In the genomic region with DNA sequence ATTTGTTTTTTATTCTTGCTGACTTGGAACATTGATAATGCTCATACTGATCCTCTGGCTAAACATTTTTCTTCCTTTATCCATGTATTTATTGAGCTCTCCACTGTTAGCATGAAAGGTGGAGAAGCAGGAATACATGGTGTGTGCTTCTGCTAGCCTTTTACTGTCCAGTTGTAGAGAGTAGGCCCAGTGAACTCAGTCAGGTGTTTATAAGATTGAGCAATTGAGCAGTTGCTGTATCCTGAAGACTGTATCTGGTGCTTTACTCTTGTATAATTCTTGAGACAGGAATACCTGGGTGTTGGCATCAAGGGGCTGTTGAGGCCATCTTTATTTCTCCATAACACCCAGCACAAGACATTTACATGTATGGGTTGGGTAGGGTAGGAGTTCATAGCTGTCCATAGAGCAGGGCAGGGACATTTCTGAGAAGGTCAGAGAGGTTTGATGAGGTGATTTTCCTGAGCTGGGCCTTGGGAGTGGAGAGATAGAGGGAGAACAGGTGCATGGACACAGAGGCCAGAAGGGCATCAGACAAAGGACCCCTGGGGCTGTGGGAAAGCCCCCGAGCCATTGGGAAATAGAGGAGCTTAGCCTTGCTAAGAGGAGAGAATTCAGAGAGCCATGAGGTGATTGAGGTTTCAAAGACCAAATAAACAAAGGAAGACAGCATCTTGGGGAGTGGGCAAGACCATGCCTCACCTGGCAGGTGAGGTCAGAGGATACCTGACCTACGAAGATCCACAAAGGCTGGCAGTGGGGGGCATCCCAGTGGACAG, we compare ENCODE assay signal across 17 cellular contexts.
DNase-seq lines count a peak whose midpoint lies in the region; TF ChIP-seq lines count a peak whose summit lies in the region.
"Had no signal": no experiment of that assay in that cellular context is flagged by ENCODE, and none has a peak within 500 bp of the region (broad histone marks: within the 10 kb centered on the region; RNA-seq: fewer than 3 reads in every experiment).

No MANE protein-coding gene starts in this region.

- TF ChIP-seq CTCF in chondrocyte (IDR thresholded peaks at IDR 0.05) (no peak), mesothelial cell of epicardium (IDR thresholded peaks at IDR 0.05; ENCODE audit: unreplicated experiment) (no peak), transverse colon (IDR thresholded peaks at IDR 0.05) (no peak)

- H3K9me3 Mint-ChIP-seq in chondrocyte (ENCODE audit: low read depth) (peaks cover 3% of the 10 kb centered on the region), mesothelial cell of epicardium (peaks cover 11% of the 10 kb centered on the region)
- no peaks in the 10 kb centered on the region for H3K9me3 Mint-ChIP-seq in activated T-helper 1 cell treated with anti-CD3 and anti-CD28 coated beads, Interleukin-12 subunit alpha, Interleukin-12 subunit beta, Interleukin-2, Interleukin-4 antibody, amounts not matched to agents 30 ng/mL and 10 ng/mL and 1 ng/mL, durations not matched to agents 14 hours and 24 hours and 36 hours
- H3K9me3 Mint-ChIP-seq: activated CD4-positive, alpha-beta memory T cell treated with anti-CD3 and anti-CD28 coated beads for 36 hours; activated naive CD4-positive, alpha-beta T cell treated with anti-CD3 and anti-CD28 coated beads, Interleukin-2, amount 50 U/mL, for 72 hours had no signal

- WGBS in HUES64 = 72% methylated on average over 2 of the region's 2 CpGs
- 71 to 90% methylated on average over 2 of the region's 2 CpGs for WGBS in transverse colon (ENCODE audit: low coverage in 1 of 2), 2 donors

- H3K4me3 ChIP-seq in HUES64 (ENCODE audit: low read length) (peak overlapping the region; percentile 50; the same call in 1 of the 2 replicates), transverse colon (no peak overlapping the region)
- H3K4me3 ChIP-seq: HAP-1, mucosa of descending colon had no signal

- H3K4me1 Mint-ChIP-seq in chondrocyte (ENCODE audit: low read depth) (peaks cover 60% of the 10 kb centered on the region), mesothelial cell of epicardium (peaks cover 68% of the 10 kb centered on the region)
- H3K4me1 Mint-ChIP-seq in activated T-helper 1 cell treated with anti-CD3 and anti-CD28 coated beads, Interleukin-12 subunit alpha, Interleukin-12 subunit beta, Interleukin-2, Interleukin-4 antibody, amounts not matched to agents 30 ng/mL and 10 ng/mL and 1 ng/mL, durations not matched to agents 14 hours and 24 hours and 36 hours (ENCODE audit: low read depth) = peaks cover 16% of the 10 kb centered on the region
- H3K4me1 Mint-ChIP-seq: CD14-positive monocyte had no signal

- no peaks in the 10 kb centered on the region for H3K36me3 ChIP-seq in HUES64 (ENCODE audit: insufficient read depth, low read length)
- H3K36me3 ChIP-seq in transverse colon = no peaks in the 10 kb centered on the region
- H3K36me3 ChIP-seq: HAP-1 had no signal

- H3K4me1 ChIP-seq in HUES64 (ENCODE audit: insufficient read depth, low read length) = peaks cover 70% of the 10 kb centered on the region
- H3K4me1 ChIP-seq in transverse colon = peaks cover 7 to 46% (median 27%) of the 10 kb centered on the region in 4 donors

- H3K27ac ChIP-seq in HUES64 (ENCODE audit: low read depth, low read length) (peak overlapping the region; percentile 75; the same call in 1 of the 2 replicates), transverse colon (peak overlapping the region in 3 of 4 donors; percentile 83 to 87 (median 85))

- H3K27me3 ChIP-seq in HUES64 (ENCODE audit: insufficient read depth, low read length) (no peaks in the 10 kb centered on the region), transverse colon (no peaks in the 10 kb centered on the region)

- no peaks in the 10 kb centered on the region for H3K27me3 Mint-ChIP-seq in chondrocyte (ENCODE audit: low read depth)
- H3K27me3 Mint-ChIP-seq in mesothelial cell of epicardium (ENCODE audit: low read depth) = no peaks in the 10 kb centered on the region
- peaks cover 78% of the 10 kb centered on the region for H3K27me3 Mint-ChIP-seq in activated T-helper 1 cell treated with anti-CD3 and anti-CD28 coated beads, Interleukin-12 subunit alpha, Interleukin-12 subunit beta, Interleukin-2, Interleukin-4 antibody, amounts not matched to agents 30 ng/mL and 10 ng/mL and 1 ng/mL, durations not matched to agents 14 hours and 24 hours and 36 hours (ENCODE audit: insufficient read depth)

- H3K27ac Mint-ChIP-seq in chondrocyte (ENCODE audit: unreplicated experiment) = peak overlapping the region; percentile 84
- H3K27ac Mint-ChIP-seq in mesothelial cell of epicardium = peak overlapping the region; percentile 98
- H3K27ac Mint-ChIP-seq in activated T-helper 1 cell treated with anti-CD3 and anti-CD28 coated beads, Interleukin-12 subunit alpha, Interleukin-12 subunit beta, Interleukin-2, Interleukin-4 antibody, amounts not matched to agents 30 ng/mL and 10 ng/mL and 1 ng/mL, durations not matched to agents 14 hours and 24 hours and 36 hours = no peak overlapping the region
- H3K27ac Mint-ChIP-seq: activated CD4-positive, alpha-beta memory T cell treated with anti-CD3 and anti-CD28 coated beads for 36 hours; activated naive CD4-positive, alpha-beta T cell treated with anti-CD3 and anti-CD28 coated beads, Interleukin-2, amount 50 U/mL, for 72 hours had no signal

- in situ Hi-C loops in transverse colon (cut with MboI; ENCODE audit: low pct_ligation_motif_present in 1 of 4, low pct_unique_long_range_greater_than_20kb in 1 of 4, low sequenced_read_pairs in 3 of 4) = loop anchor here in 1 of 4 donors (5.0 kb wide), 1 partner anchor 53 kb away; no protein-coding TSS in a partner anchor

- intact Hi-C loops in transverse colon (cut with DNase I; ENCODE audit: low total_unique reads) = no loop called here
- intact Hi-C loops in activated T-helper 1 cell treated with anti-CD3 and anti-CD28 coated beads, Interleukin-12 subunit alpha, Interleukin-12 subunit beta, Interleukin-2, Interleukin-4 antibody, amounts not matched to agents 30 ng/mL and 10 ng/mL and 1 ng/mL, durations not matched to agents 14 hours and 24 hours and 36 hours (cut with micrococcal nuclease) = no loop called here

- no peak for TF ChIP-seq POLR2A in transverse colon (IDR thresholded peaks at IDR 0.05)

- H3K9me3 ChIP-seq in HUES64 (ENCODE audit: insufficient read depth, low read depth, low read length) = no peaks in the 10 kb centered on the region
- H3K9me3 ChIP-seq in transverse colon = no peaks in the 10 kb centered on the region
- H3K9me3 ChIP-seq: mucosa of descending colon had no signal

- no peak overlapping the region for H3K4me3 Mint-ChIP-seq in chondrocyte (ENCODE audit: unreplicated experiment)
- peak overlapping the region; percentile 73 for H3K4me3 Mint-ChIP-seq in mesothelial cell of epicardium
- no peak overlapping the region for H3K4me3 Mint-ChIP-seq in activated T-helper 1 cell treated with anti-CD3 and anti-CD28 coated beads, Interleukin-12 subunit alpha, Interleukin-12 subunit beta, Interleukin-2, Interleukin-4 antibody, amounts not matched to agents 30 ng/mL and 10 ng/mL and 1 ng/mL, durations not matched to agents 14 hours and 24 hours and 36 hours
- H3K4me3 Mint-ChIP-seq: activated CD4-positive, alpha-beta memory T cell treated with anti-CD3 and anti-CD28 coated beads for 36 hours had no signal

- H3K9ac ChIP-seq in HUES64 (ENCODE audit: low read depth, low read length) = no peak overlapping the region

- DNase-seq in chondrocyte (ENCODE audit: low spot score) (no peak), mesothelial cell of epicardium (ENCODE audit: low spot score in 2 of 2, unreplicated experiment in 2 of 2) (no peak), transverse colon (no peak), AG08395 (ENCODE audit: low spot score) (no peak)
- DNase-seq in effector CD8-positive, alpha-beta T cell (lab: John Stamatoyannopoulos, UW) = no peak
- DNase-seq in activated T-helper 1 cell treated with anti-CD3 and anti-CD28 coated beads, Interleukin-12 subunit alpha, Interleukin-12 subunit beta, Interleukin-2, Interleukin-4 antibody, amounts not matched to agents 30 ng/mL and 10 ng/mL and 1 ng/mL, durations not matched to agents 14 hours and 24 hours and 36 hours (ENCODE audit: low spot score) = no peak
- DNase-seq: activated CD4-positive, alpha-beta memory T cell treated with anti-CD3 and anti-CD28 coated beads for 36 hours; activated T-cell treated with anti-CD3 and anti-CD28 coated beads, Interleukin-2, amount 50 U/mL, for 1 hour; DND-41; left cardiac atrium; mucosa of descending colon; stimulated activated CD4-positive, alpha-beta T cell treated with anti-CD3 and anti-CD28 coated beads, Interleukin-4, amount 100 ng/mL, for 1 hour; SW 1271 had no signal

- TF ChIP-seq EP300 in transverse colon (IDR thresholded peaks at IDR 0.05; ENCODE audit: low read depth) = no peak

- H3K36me3 Mint-ChIP-seq in chondrocyte (ENCODE audit: low read depth) (no peaks in the 10 kb centered on the region), mesothelial cell of epicardium (peaks cover 12% of the 10 kb centered on the region)
- H3K36me3 Mint-ChIP-seq in activated T-helper 1 cell treated with anti-CD3 and anti-CD28 coated beads, Interleukin-12 subunit alpha, Interleukin-12 subunit beta, Interleukin-2, Interleukin-4 antibody, amounts not matched to agents 30 ng/mL and 10 ng/mL and 1 ng/mL, durations not matched to agents 14 hours and 24 hours and 36 hours (ENCODE audit: low read depth) = no peaks in the 10 kb centered on the region
- H3K36me3 Mint-ChIP-seq: activated CD4-positive, alpha-beta memory T cell treated with anti-CD3 and anti-CD28 coated beads for 36 hours; CD14-positive monocyte had no signal
